Comparison of ENCODE assay signal across 13 cellular contexts in genomic region chr11:70323811-70324210, GRCh38. TPM values are rescaled to one million over a fixed set of nuclear protein-coding genes. Genes with fewer than 3 reads are reported as not detected.
A peak's percentile ranks its signal among the peaks of the same experiment; 100 is the strongest.
DNase-seq lines count a peak whose midpoint lies in the region; TF ChIP-seq lines count a peak whose summit lies in the region.
"Had no signal": no experiment of that assay in that cellular context is flagged by ENCODE, and none has a peak within 500 bp of the region (broad histone marks: within the 10 kb centered on the region; RNA-seq: fewer than 3 reads in every experiment).

No MANE protein-coding gene starts in this region.

- H4K8ac ChIP-seq in H9 (replicated peaks; ENCODE audit: insufficient read length, low read depth, low read length) = no peak overlapping the region

- H3K4me1 ChIP-seq in H9 (ENCODE audit: insufficient read depth, low read length) (peaks cover 4% of the 10 kb centered on the region; the same call in 1 of the 2 replicates), OCI-LY7 (ENCODE audit: insufficient read depth, low read length, poor library complexity, severe bottlenecking) (no peaks in the 10 kb centered on the region)

- H3K27ac Mint-ChIP-seq in H9 = peak overlapping the region; percentile 68 to 94 (median 80); a peak in 6 of 7 replicates
- H3K27ac Mint-ChIP-seq in mesothelial cell of epicardium = peak overlapping the region; percentile 81
- H3K27ac Mint-ChIP-seq: activated CD8-positive, alpha-beta T cell treated with anti-CD3 and anti-CD28 coated beads for 36 hours; CD8-positive, alpha-beta T cell had no signal

- H3K9me2 ChIP-seq in OCI-LY7 (ENCODE audit: insufficient read depth, low read length) = no peaks in the 10 kb centered on the region

- no peak overlapping the region for H2BK5ac ChIP-seq in H9 (ENCODE audit: insufficient read length, low read length)

- H3K4me3 ChIP-seq in choroid plexus epithelial cell (ENCODE audit: low read depth, low read length) (no peak overlapping the region), OCI-LY7 (ENCODE audit: low read depth, low read length, poor library complexity, severe bottlenecking) (no peak overlapping the region)
- H3K4me3 ChIP-seq: heart right ventricle, SJSA1 had no signal

- no peak overlapping the region for H2AK5ac ChIP-seq in H9 (ENCODE audit: insufficient read length, low read length)

- no TSS peak for BruUV-seq in OCI-LY7 (replicated peaks; lab: Mats Ljungman, UMichigan)

- no peak overlapping the region for H3K4ac ChIP-seq in H9 (ENCODE audit: low read depth, low read length)

- H3K4me2 ChIP-seq in H9 (ENCODE audit: insufficient read depth, insufficient read length, low read length) (no peak overlapping the region), OCI-LY7 (ENCODE audit: low read length) (no peak overlapping the region)

- no peaks in the 10 kb centered on the region for H3K9me3 Mint-ChIP-seq in H9
- H3K9me3 Mint-ChIP-seq in mesothelial cell of epicardium = peaks cover 4% of the 10 kb centered on the region
- H3K9me3 Mint-ChIP-seq: activated CD8-positive, alpha-beta T cell treated with anti-CD3 and anti-CD28 coated beads for 36 hours; CD8-positive, alpha-beta T cell had no signal

- H2BK120ac ChIP-seq in H9 (ENCODE audit: low read depth, low read length, poor library complexity, severe bottlenecking) = no peak overlapping the region

- no peak overlapping the region for H2BK20ac ChIP-seq in H9 (ENCODE audit: low read depth, low read length, poor library complexity, severe bottlenecking)

- H3K27me3 ChIP-seq in H9 (ENCODE audit: insufficient read depth, low read length) = no peaks in the 10 kb centered on the region
- H3K27me3 ChIP-seq: heart right ventricle, SJSA1 had no signal

- intact Hi-C loops in OCI-LY7 (cut with micrococcal nuclease; ENCODE audit: unreplicated experiment) = no loop called here

- H3K79me2 ChIP-seq in H9 (ENCODE audit: insufficient read depth, low read length) (peaks cover 5% of the 10 kb centered on the region; the same call in 1 of the 2 replicates), OCI-LY7 (ENCODE audit: insufficient read depth, low read depth, low read length) (no peaks in the 10 kb centered on the region)

- POLR2A ChIA-PET in OCI-LY7 (lab: Charles Lee) = interaction anchor here (0.7 kb wide), 1 partner anchor 45 kb away, joined by 3 read pairs; no protein-coding TSS in a partner anchor

- no peak overlapping the region for H3K9ac ChIP-seq in H9 (ENCODE audit: extremely low read depth, insufficient read length, low read length)

- H3K23me2 ChIP-seq in H9 (ENCODE audit: insufficient read length, low read depth, low read length, poor library complexity, severe bottlenecking) = no peaks in the 10 kb centered on the region

- no peaks in the 10 kb centered on the region for H3K9me3 ChIP-seq in H9 (ENCODE audit: control insufficient read depth, low read depth, low read length)
- no peaks in the 10 kb centered on the region for H3K9me3 ChIP-seq in OCI-LY7 (ENCODE audit: low read length)
- H3K9me3 ChIP-seq: heart right ventricle, SJSA1 had no signal

- no peak overlapping the region for H3K23ac ChIP-seq in H9 (ENCODE audit: insufficient read length, low read depth, low read length)

- DNase-seq in A172 (ENCODE audit: low spot score) (peak; percentile 28), H9 (no peak), choroid plexus epithelial cell (ENCODE audit: low read depth) (peak; percentile 53), mesothelial cell of epicardium (ENCODE audit: low spot score in 2 of 2, unreplicated experiment in 2 of 2) (no peak), NK-92 (lab: John Stamatoyannopoulos, UW; ENCODE audit: unreplicated experiment) (no peak), DMS114 treated with DMSO at 0.1 percent for 48 hours (lab: John Stamatoyannopoulos, UW; ENCODE audit: unreplicated experiment) (no peak), NCI-H446 treated with DMSO at 0.1 percent for 48 hours (lab: John Stamatoyannopoulos, UW) (no peak), OCI-LY7 (ENCODE audit: low spot score) (no peak)
- DNase-seq: CD8-positive, alpha-beta T cell; heart right ventricle; NCI-H2227 treated with DMSO at 0.1 percent for 48 hours had no signal

- no CpG with 5 or more reads among the region's 1 CpG for WGBS in H9 (ENCODE audit: extremely low coverage, insufficient read length, low lambda C conversion rate)

- TF ChIP-seq CTCF in H9 (conservative IDR thresholded peaks at IDR 0.05) (no peak), choroid plexus epithelial cell (conservative IDR thresholded peaks at IDR 0.05; ENCODE audit: low read depth, low read length) (no peak), mesothelial cell of epicardium (IDR thresholded peaks at IDR 0.05; ENCODE audit: unreplicated experiment) (no peak), OCI-LY7 (conservative IDR thresholded peaks at IDR 0.05; ENCODE audit: low read length) (no peak)

- H4K91ac ChIP-seq in H9 (ENCODE audit: insufficient read length, low read depth, low read length) = no peak overlapping the region

- H3K79me1 ChIP-seq in H9 (ENCODE audit: insufficient read depth, low read depth, low read length, poor library complexity, severe bottlenecking) = peaks cover 4% of the 10 kb centered on the region

- no peak overlapping the region for H2BK12ac ChIP-seq in H9 (ENCODE audit: insufficient read length, low read depth, low read length)

- peaks cover 55% of the 10 kb centered on the region for H3K36me3 ChIP-seq in OCI-LY7 (ENCODE audit: insufficient read depth, low read length)

- H3K4me3 Mint-ChIP-seq in H9 = no peak overlapping the region
- H3K4me3 Mint-ChIP-seq in mesothelial cell of epicardium = no peak overlapping the region
- H3K4me3 Mint-ChIP-seq: activated CD8-positive, alpha-beta T cell treated with anti-CD3 and anti-CD28 coated beads for 36 hours; CD8-positive, alpha-beta T cell had no signal

- no peak overlapping the region for H3K56ac ChIP-seq in H9 (ENCODE audit: insufficient read length, low read depth, low read length)

- H3K27ac ChIP-seq in H9 (ENCODE audit: insufficient read length, low read depth, low read length) (no peak overlapping the region), OCI-LY7 (ENCODE audit: low read depth, low read length, poor library complexity, severe bottlenecking) (no peak overlapping the region)
- H3K27ac ChIP-seq: SJSA1 had no signal

- H3K36me3 Mint-ChIP-seq in H9 (ENCODE audit: insufficient read depth in 1 of 3, low read depth in 3 of 3) = peaks cover 31 to 62% (median 49%) of the 10 kb centered on the region in 3 experiments
- peaks cover 26% of the 10 kb centered on the region for H3K36me3 Mint-ChIP-seq in mesothelial cell of epicardium

- CTCF ChIA-PET in OCI-LY7 (lab: Charles Lee; ENCODE audit: unreplicated experiment) = no interaction called here

- H3K27me3 Mint-ChIP-seq in H9 (ENCODE audit: low read depth) (no peaks in the 10 kb centered on the region), mesothelial cell of epicardium (ENCODE audit: low read depth) (no peaks in the 10 kb centered on the region)
- H3K27me3 Mint-ChIP-seq: activated CD8-positive, alpha-beta T cell treated with anti-CD3 and anti-CD28 coated beads for 36 hours had no signal

- no peaks in the 10 kb centered on the region for H4K20me1 ChIP-seq in H9 (ENCODE audit: control insufficient read depth, insufficient read depth, insufficient read length)
- no peaks in the 10 kb centered on the region for H4K20me1 ChIP-seq in OCI-LY7 (ENCODE audit: insufficient read depth, low read length)

- no peak overlapping the region for H3T11ph ChIP-seq in H9 (ENCODE audit: low read length)

- H3K14ac ChIP-seq in H9 (ENCODE audit: insufficient read depth, low read length) = no peak overlapping the region

- H3K4me1 Mint-ChIP-seq in H9 (peaks cover 7 to 12% of the 10 kb centered on the region in 2 experiments), mesothelial cell of epicardium (peaks cover 16% of the 10 kb centered on the region)

- H2AFZ ChIP-seq in H9 (ENCODE audit: low read length) (no peak overlapping the region), OCI-LY7 (ENCODE audit: low read length) (no peak overlapping the region)

- H2BK15ac ChIP-seq in H9 (ENCODE audit: low read depth, low read length) = no peak overlapping the region

- no peak overlapping the region for H3K18ac ChIP-seq in H9 (ENCODE audit: insufficient read length, low read depth, low read length)

- H4K5ac ChIP-seq in H9 (ENCODE audit: insufficient read length, low read depth, low read length) = no peak overlapping the region

RNA-seq across cellular contexts. Expression of gene PPFIA1, which starts 53.3 kb away (rescaled TPM):
- total RNA-seq in A172 (2014; rRNA removed; shearing (Covaris generic)) = 51.5 and 65.9 TPM in 2 replicates
- total RNA-seq in H9 (2021) (59.2 and 63.4 TPM in 2 replicates), mesothelial cell of epicardium (58.3 to 66.8 TPM (median 59.1 TPM) in 3 replicates), OCI-LY7 (2022) (53.9 and 54.4 TPM in 2 replicates)
- 30.9 and 34.6 TPM in 2 replicates for total RNA-seq in OCI-LY7 (2014; rRNA removed; shearing (Covaris generic))

Comparison
In these comparisons a context has a peak if more than half of its experiments do, and no peak if none do; other contexts are left out.
1. DNase-seq: peak in A172 (single experiment) and choroid plexus epithelial cell (single experiment); none in H9 (single experiment), mesothelial cell of epicardium (0 of 2), NK-92 (single experiment), DMS114 treated with DMSO at 0.1 percent for 48 hours (single experiment), NCI-H446 treated with DMSO at 0.1 percent for 48 hours (single experiment) and OCI-LY7 (single experiment).